29 cellular contexts compared by ENCODE assay signal in the genomic region with DNA sequence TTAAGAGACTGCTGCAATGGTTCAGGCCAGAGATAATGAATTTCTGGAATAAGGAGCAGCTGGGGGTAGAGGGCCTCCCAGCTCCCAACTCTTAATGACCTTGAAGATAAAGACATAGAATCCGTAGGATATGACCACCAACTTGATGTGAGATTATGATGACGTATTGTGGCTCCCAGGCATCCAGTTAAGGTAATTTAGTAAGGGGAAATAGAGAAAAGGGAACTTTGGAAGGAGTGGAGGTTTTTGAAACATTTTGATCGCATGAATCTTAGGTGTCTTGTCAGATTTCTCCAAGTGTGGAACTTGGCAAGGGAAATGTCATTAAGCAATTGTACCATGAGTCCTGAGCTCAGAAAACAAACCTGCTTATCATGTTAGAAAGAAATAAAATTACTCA.
"Had no signal": no experiment of that assay in that cellular context is flagged by ENCODE, and none has a peak within 500 bp of the region (broad histone marks: within the 10 kb centered on the region; RNA-seq: fewer than 3 reads in every experiment).

No MANE protein-coding gene starts in this region.

- H3K27ac ChIP-seq: brain microvascular endothelial cell, coronary artery, dorsolateral prefrontal cortex had no signal

- H3K4me3 Mint-ChIP-seq: activated CD4-positive, alpha-beta memory T cell treated with anti-CD3 and anti-CD28 coated beads for 36 hours; activated CD4-positive, alpha-beta T cell treated with anti-CD3 and anti-CD28 coated beads for 36 hours; activated CD4-positive, alpha-beta T cell treated with anti-CD3 and anti-CD28 coated beads, Interleukin-2, amount 10 ng/mL, durations not matched to agents 24 days and 14 days; activated CD8-positive, alpha-beta memory T cell treated with anti-CD3 and anti-CD28 coated beads, Interleukin-2, amount 10 ng/mL, durations not matched to agents 7 days and 5 days; activated CD8-positive, alpha-beta T cell treated with anti-CD3 and anti-CD28 coated beads, Interleukin-2, amount 10 ng/mL, durations not matched to agents 7 days and 5 days; activated naive CD4-positive, alpha-beta T cell treated with anti-CD3 and anti-CD28 coated beads for 36 hours; activated naive CD4-positive, alpha-beta T cell treated with anti-CD3 and anti-CD28 coated beads, Interleukin-2, amount 50 U/mL, for 24 hours; activated naive CD8-positive, alpha-beta T cell treated with anti-CD3 and anti-CD28 coated beads, Interleukin-2, amount 10 ng/mL, durations not matched to agents 7 days and 5 days; activated T-helper 1 cell treated with anti-CD3 and anti-CD28 coated beads, Interleukin-12 subunit alpha, Interleukin-12 subunit beta, Interleukin-2, Interleukin-4 antibody, amounts not matched to agents 30 ng/mL and 10 ng/mL and 1 ng/mL, durations not matched to agents 14 hours and 24 hours and 36 hours; central memory CD8-positive, alpha-beta T cell; dendritic cell treated with granulocyte-macrophage colony-stimulating factor and Interleukin-4, amounts not matched to agents 40 ng/mL and 50 ng/mL, for 4 days; endodermal cell had no signal

- H3K4me1 Mint-ChIP-seq: activated CD4-positive, alpha-beta T cell treated with anti-CD3 and anti-CD28 coated beads for 36 hours; activated CD4-positive, alpha-beta T cell treated with anti-CD3 and anti-CD28 coated beads, Interleukin-2, amount 10 ng/mL, durations not matched to agents 24 days and 14 days; activated CD8-positive, alpha-beta memory T cell treated with anti-CD3 and anti-CD28 coated beads, Interleukin-2, amount 10 ng/mL, durations not matched to agents 7 days and 5 days; activated naive CD4-positive, alpha-beta T cell treated with anti-CD3 and anti-CD28 coated beads, Interleukin-2, amount 50 U/mL, for 24 hours; activated naive CD8-positive, alpha-beta T cell treated with anti-CD3 and anti-CD28 coated beads, Interleukin-2, amount 10 ng/mL, durations not matched to agents 7 days and 5 days; central memory CD8-positive, alpha-beta T cell had no signal

- H3K4me3 ChIP-seq: coronary artery, dorsolateral prefrontal cortex had no signal

- H3K36me3 ChIP-seq: brain microvascular endothelial cell had no signal

- H3K27me3 Mint-ChIP-seq: activated CD4-positive, alpha-beta memory T cell treated with anti-CD3 and anti-CD28 coated beads for 36 hours; activated CD4-positive, alpha-beta T cell treated with anti-CD3 and anti-CD28 coated beads, Interleukin-2, amount 10 ng/mL, durations not matched to agents 24 days and 14 days; activated CD8-positive, alpha-beta memory T cell treated with anti-CD3 and anti-CD28 coated beads, Interleukin-2, amount 10 ng/mL, durations not matched to agents 7 days and 5 days; activated naive CD4-positive, alpha-beta T cell treated with anti-CD3 and anti-CD28 coated beads, Interleukin-2, amount 50 U/mL, for 24 hours; activated naive CD8-positive, alpha-beta T cell treated with anti-CD3 and anti-CD28 coated beads, Interleukin-2, amount 10 ng/mL, durations not matched to agents 7 days and 5 days; dendritic cell treated with granulocyte-macrophage colony-stimulating factor and Interleukin-4, amounts not matched to agents 40 ng/mL and 50 ng/mL, for 4 days had no signal

- DNase-seq: activated CD4-positive, alpha-beta memory T cell treated with anti-CD3 and anti-CD28 coated beads for 36 hours; activated CD4-positive, alpha-beta T cell treated with anti-CD3 and anti-CD28 coated beads for 36 hours; activated CD4-positive, alpha-beta T cell treated with anti-CD3 and anti-CD28 coated beads, Interleukin-2, amount 10 ng/mL, durations not matched to agents 24 days and 14 days; activated CD4-positive, CD25-positive, alpha-beta regulatory T cell; activated CD4-positive, CD25-positive, alpha-beta regulatory T cell treated with anti-CD3 and anti-CD28 coated beads, Interleukin-2, amount 50 U/mL, for 72 hours; activated CD8-positive, alpha-beta memory T cell treated with anti-CD3 and anti-CD28 coated beads, Interleukin-2, amount 10 ng/mL, durations not matched to agents 7 days and 5 days; activated CD8-positive, alpha-beta memory T cell treated with anti-CD3 and anti-CD28 coated beads, Interleukin-2, amount 50 U/mL, for 4 hours; activated CD8-positive, alpha-beta T cell treated with anti-CD3 and anti-CD28 coated beads, Interleukin-2, amount 10 ng/mL, durations not matched to agents 7 days and 5 days; activated effector memory CD4-positive, alpha-beta T cell treated with anti-CD3 and anti-CD28 coated beads, Interleukin-2, amount 50 U/mL, for 16 hours; activated naive CD4-positive, alpha-beta T cell treated with anti-CD3 and anti-CD28 coated beads for 36 hours; activated naive CD8-positive, alpha-beta T cell treated with anti-CD3 and anti-CD28 coated beads, Interleukin-2, amount 10 ng/mL, durations not matched to agents 7 days and 5 days; activated T-cell treated with anti-CD3 and anti-CD28 coated beads, Interleukin-2, amount 50 U/mL, for 1 hour; activated T-cell treated with anti-CD3 and anti-CD28 coated beads, Interleukin-2, amount 50 U/mL, for 48 hours; amniotic stem cell; anterior cingulate cortex; brain microvascular endothelial cell; dorsolateral prefrontal cortex; effector memory CD4-positive, alpha-beta T cell; endodermal cell; foreskin fibroblast; head of caudate nucleus; T-helper 2 cell had no signal

- H3K9me3 Mint-ChIP-seq: activated CD4-positive, alpha-beta memory T cell treated with anti-CD3 and anti-CD28 coated beads for 36 hours; activated CD4-positive, alpha-beta T cell treated with anti-CD3 and anti-CD28 coated beads, Interleukin-2, amount 10 ng/mL, durations not matched to agents 24 days and 14 days; activated naive CD4-positive, alpha-beta T cell treated with anti-CD3 and anti-CD28 coated beads for 36 hours; activated naive CD4-positive, alpha-beta T cell treated with anti-CD3 and anti-CD28 coated beads, Interleukin-2, amount 50 U/mL, for 24 hours; activated T-helper 1 cell treated with anti-CD3 and anti-CD28 coated beads, Interleukin-12 subunit alpha, Interleukin-12 subunit beta, Interleukin-2, Interleukin-4 antibody, amounts not matched to agents 30 ng/mL and 10 ng/mL and 1 ng/mL, durations not matched to agents 14 hours and 24 hours and 36 hours; activated T-helper 2 cell treated with anti-CD3 and anti-CD28 coated beads, Interferon-gamma antibody, Interleukin-2, Interleukin-4, amounts not matched to agents 10 μg/mL and 5 μg/mL and 100 μg/mL, durations not matched to agents 14 hours and 24 hours and 36 hours; central memory CD8-positive, alpha-beta T cell; dendritic cell treated with granulocyte-macrophage colony-stimulating factor and Interleukin-4, amounts not matched to agents 40 ng/mL and 50 ng/mL, for 4 days; endodermal cell had no signal

- H3K27me3 ChIP-seq: brain microvascular endothelial cell had no signal

- H3K27ac Mint-ChIP-seq: activated CD4-positive, alpha-beta memory T cell treated with anti-CD3 and anti-CD28 coated beads for 36 hours; activated CD4-positive, alpha-beta T cell treated with anti-CD3 and anti-CD28 coated beads for 36 hours; activated CD4-positive, alpha-beta T cell treated with anti-CD3 and anti-CD28 coated beads, Interleukin-2, amount 10 ng/mL, durations not matched to agents 24 days and 14 days; activated CD8-positive, alpha-beta memory T cell treated with anti-CD3 and anti-CD28 coated beads, Interleukin-2, amount 10 ng/mL, durations not matched to agents 7 days and 5 days; activated CD8-positive, alpha-beta T cell treated with anti-CD3 and anti-CD28 coated beads, Interleukin-2, amount 10 ng/mL, durations not matched to agents 7 days and 5 days; activated naive CD4-positive, alpha-beta T cell treated with anti-CD3 and anti-CD28 coated beads for 36 hours; activated naive CD4-positive, alpha-beta T cell treated with anti-CD3 and anti-CD28 coated beads, Interleukin-2, amount 50 U/mL, for 24 hours; activated naive CD8-positive, alpha-beta T cell treated with anti-CD3 and anti-CD28 coated beads, Interleukin-2, amount 10 ng/mL, durations not matched to agents 7 days and 5 days; activated T-helper 1 cell treated with anti-CD3 and anti-CD28 coated beads, Interleukin-12 subunit alpha, Interleukin-12 subunit beta, Interleukin-2, Interleukin-4 antibody, amounts not matched to agents 30 ng/mL and 10 ng/mL and 1 ng/mL, durations not matched to agents 14 hours and 24 hours and 36 hours; activated T-helper 2 cell treated with anti-CD3 and anti-CD28 coated beads, Interferon-gamma antibody, Interleukin-2, Interleukin-4, amounts not matched to agents 10 μg/mL and 5 μg/mL and 100 μg/mL, durations not matched to agents 14 hours and 24 hours and 36 hours; dendritic cell treated with granulocyte-macrophage colony-stimulating factor and Interleukin-4, amounts not matched to agents 40 ng/mL and 50 ng/mL, for 4 days; endodermal cell had no signal

- ATAC-seq: activated CD4-positive, alpha-beta T cell treated with anti-CD3 and anti-CD28 coated beads for 36 hours; activated CD8-positive, alpha-beta memory T cell treated with anti-CD3 and anti-CD28 coated beads, Interleukin-2, amount 10 ng/mL, durations not matched to agents 7 days and 5 days; activated CD8-positive, alpha-beta T cell treated with anti-CD3 and anti-CD28 coated beads, Interleukin-2, amount 10 ng/mL, durations not matched to agents 7 days and 5 days; esophagus mucosa had no signal

- H3K36me3 Mint-ChIP-seq: activated CD4-positive, alpha-beta memory T cell treated with anti-CD3 and anti-CD28 coated beads for 36 hours; activated naive CD4-positive, alpha-beta T cell treated with anti-CD3 and anti-CD28 coated beads, Interleukin-2, amount 50 U/mL, for 24 hours; activated naive CD8-positive, alpha-beta T cell treated with anti-CD3 and anti-CD28 coated beads, Interleukin-2, amount 10 ng/mL, durations not matched to agents 7 days and 5 days had no signal
